In genomic region chr10:72509206-72509799, GRCh38 we compare ENCODE assay signal across 20 cellular contexts.
DNase-seq lines count a peak whose midpoint lies in the region; TF ChIP-seq lines count a peak whose summit lies in the region.
"Had no signal": no experiment of that assay in that cellular context is flagged by ENCODE, and none has a peak within 500 bp of the region (broad histone marks: within the 10 kb centered on the region; RNA-seq: fewer than 3 reads in every experiment).

No MANE protein-coding gene starts in this region.

- peak overlapping the region; percentile 22 to 53 for H3K27ac ChIP-seq in liver (ENCODE audit: low read depth in 1 of 2, low read length in 2 of 2)
- H3K27ac ChIP-seq: adrenal gland, cardiac muscle cell, dorsolateral prefrontal cortex, KMS-11, VCaP had no signal

- WGBS in liver = 75% methylated on average over 4 of the region's 4 CpGs

- H3K4me3 Mint-ChIP-seq in CD14-positive monocyte (no peak overlapping the region), chondrocyte (ENCODE audit: unreplicated experiment) (no peak overlapping the region)
- H3K4me3 Mint-ChIP-seq: activated T-helper 1 cell treated with anti-CD3 and anti-CD28 coated beads, Interleukin-12 subunit alpha, Interleukin-12 subunit beta, Interleukin-2, Interleukin-4 antibody, amounts not matched to agents 30 ng/mL and 10 ng/mL and 1 ng/mL, durations not matched to agents 14 hours and 24 hours and 36 hours had no signal

- no peaks in the 10 kb centered on the region for H3K27me3 Mint-ChIP-seq in CD14-positive monocyte (ENCODE audit: low read depth in 3 of 3)
- no peaks in the 10 kb centered on the region for H3K27me3 Mint-ChIP-seq in chondrocyte (ENCODE audit: low read depth)

- DNase-seq in CD14-positive monocyte (ENCODE audit: low spot score) = no peak
- peak; percentile 15 for DNase-seq in HT1080 (ENCODE audit: low read depth)
- DNase-seq in SIG-M5 treated with dmso at 0.1 percent for 504 hours (lab: John Stamatoyannopoulos, UW; ENCODE audit: unreplicated experiment) = peak; percentile 93
- DNase-seq in chondrocyte (ENCODE audit: low spot score) = no peak
- no peak for DNase-seq in NCI-H2081 (lab: John Stamatoyannopoulos, UW)
- DNase-seq in G401 (ENCODE audit: low spot score) = no peak
- DNase-seq in NCI-H510A treated with DMSO at 0.1 percent for 48 hours (lab: John Stamatoyannopoulos, UW) = no peak
- DNase-seq: activated CD4-positive, alpha-beta T cell treated with anti-CD3 and anti-CD28 coated beads, Interleukin-2, amount 50 U/mL, for 48 hours; adrenal gland; COR-L47; dorsolateral prefrontal cortex; erythroblast; left ventricle myocardium superior; NCI-H146; stimulated activated CD4-positive, alpha-beta T cell treated with anti-CD3 and anti-CD28 coated beads, Interleukin-2, amount 100 ng/mL, for 24 hours had no signal

- no peak overlapping the region for H3K9ac ChIP-seq in liver (ENCODE audit: low read depth in 1 of 2, low read length in 2 of 2)
- H3K9ac ChIP-seq: KMS-11 had no signal

- no peaks in the 10 kb centered on the region for H3K9me3 ChIP-seq in liver (ENCODE audit: control insufficient read depth in 4 of 4, low read length in 3 of 4)
- H3K9me3 ChIP-seq: adrenal gland had no signal

- intact Hi-C loops in CD14-positive monocyte (cut with micrococcal nuclease) = no loop called here

- TF ChIP-seq CTCF in CD14-positive monocyte (IDR thresholded peaks at IDR 0.05) = no peak
- TF ChIP-seq CTCF in liver (IDR thresholded peaks at IDR 0.05; ENCODE audit: low read depth, low read length, missing input control) = no peak
- TF ChIP-seq CTCF in chondrocyte (IDR thresholded peaks at IDR 0.05) = no peak

- peaks cover 55% of the 10 kb centered on the region for H3K4me1 Mint-ChIP-seq in CD14-positive monocyte
- H3K4me1 Mint-ChIP-seq in chondrocyte (ENCODE audit: low read depth) = no peaks in the 10 kb centered on the region

- peak overlapping the region; percentile 84 to 99 (median 96) for H3K27ac Mint-ChIP-seq in CD14-positive monocyte
- H3K27ac Mint-ChIP-seq in chondrocyte (ENCODE audit: unreplicated experiment) = no peak overlapping the region
- H3K27ac Mint-ChIP-seq: activated T-helper 1 cell treated with anti-CD3 and anti-CD28 coated beads, Interleukin-12 subunit alpha, Interleukin-12 subunit beta, Interleukin-2, Interleukin-4 antibody, amounts not matched to agents 30 ng/mL and 10 ng/mL and 1 ng/mL, durations not matched to agents 14 hours and 24 hours and 36 hours had no signal

- H3K4me1 ChIP-seq in liver (ENCODE audit: control insufficient read depth in 4 of 4, insufficient read depth in 4 of 4, low read length in 3 of 4) = peaks cover 1 to 20% (median 8%) of the 10 kb centered on the region in 4 donors
- H3K4me1 ChIP-seq: adrenal gland had no signal

- TF ChIP-seq RAD21 in liver (IDR thresholded peaks at IDR 0.05) = no peak

- in situ Hi-C loops in G401 (cut with HindIII; ENCODE audit: low sequenced_read_pairs) = no loop called here

- H3K27me3 ChIP-seq in liver (ENCODE audit: control insufficient read depth in 4 of 4, insufficient read depth in 4 of 4, low read length in 3 of 4) = no peaks in the 10 kb centered on the region
- H3K27me3 ChIP-seq: adrenal gland, cardiac muscle cell, dorsolateral prefrontal cortex had no signal

- H3K9me3 Mint-ChIP-seq in CD14-positive monocyte = peaks cover 0 to 8% (median 6%) of the 10 kb centered on the region in 7 donors
- H3K9me3 Mint-ChIP-seq in chondrocyte (ENCODE audit: low read depth) = peaks cover 12% of the 10 kb centered on the region

- peaks cover 0 to 17% (median 3%) of the 10 kb centered on the region in 4 donors for H3K36me3 ChIP-seq in liver (ENCODE audit: control insufficient read depth in 4 of 4, insufficient read depth in 3 of 4, low read depth in 1 of 4, low read length in 3 of 4)
- H3K36me3 ChIP-seq: adrenal gland, cardiac muscle cell had no signal

- H3K36me3 Mint-ChIP-seq in CD14-positive monocyte (peaks cover 26% of the 10 kb centered on the region in 2 donors), chondrocyte (ENCODE audit: low read depth) (peaks cover 17% of the 10 kb centered on the region)

- H3K4me3 ChIP-seq in liver (ENCODE audit: low read depth in 1 of 3, low read length in 3 of 3) = no peak overlapping the region
- H3K4me3 ChIP-seq: adrenal gland, cardiac muscle cell, dorsolateral prefrontal cortex had no signal

TF ChIP-seq in liver, 16 proteins besides CTCF, POLR2A, EP300 and RAD21:
- TF ChIP-seq RXRA (IDR thresholded peaks at IDR 0.05) = no peak
- TF ChIP-seq HNF4A (conservative IDR thresholded peaks at IDR 0.05) = peak; percentile 50 to 52

Comparison
In these comparisons a context has a peak if more than half of its experiments do, and no peak if none do; other contexts are left out.
1. DNase-seq: peak in HT1080 (single experiment) and SIG-M5 treated with dmso at 0.1 percent for 504 hours (single experiment); none in CD14-positive monocyte (single experiment), chondrocyte (single experiment), NCI-H2081 (0 of 2), G401 (single experiment) and NCI-H510A treated with DMSO at 0.1 percent for 48 hours (single experiment).